12 cellular contexts compared by ENCODE assay signal in genomic region chr9:18606831-18607230, GRCh38.
DNase-seq lines count a peak whose midpoint lies in the region; ATAC-seq and TF ChIP-seq lines count a peak whose summit lies in the region.
"Had no signal": no experiment of that assay in that cellular context is flagged by ENCODE, and none has a peak within 500 bp of the region (broad histone marks: within the 10 kb centered on the region; RNA-seq: fewer than 3 reads in every experiment).

No MANE protein-coding gene starts in this region.

- H3K27me3 Mint-ChIP-seq in activated naive CD8-positive, alpha-beta T cell treated with anti-CD3 and anti-CD28 coated beads, Interleukin-2, amount 50 U/mL, for 24 hours, result no peaks in the 10 kb centered on the region
- no peaks in the 10 kb centered on the region for H3K27me3 Mint-ChIP-seq in activated T-cell treated with anti-CD3 and anti-CD28 coated beads, Interleukin-2, amount 50 U/mL, for 72 hours (ENCODE audit: low read depth)

- H3K9ac ChIP-seq in fibroblast of lung (ENCODE audit: insufficient read depth, low read length) (no peak overlapping the region), skeletal muscle satellite cell (ENCODE audit: low read depth, low read length) (no peak overlapping the region)

- H3K27ac ChIP-seq in HEK293 (ENCODE audit: extremely low read depth, low read depth, low read length), result no peak overlapping the region
- H3K27ac ChIP-seq in fibroblast of lung (ENCODE audit: insufficient read depth, low read length), result no peak overlapping the region

- TF ChIP-seq CTCF in HEK293 (tag by site-specific recombination; IDR thresholded peaks at IDR 0.05) (no peak), fibroblast of lung (conservative IDR thresholded peaks at IDR 0.05 in 1 of 2, IDR thresholded peaks at IDR 0.05 in 1 of 2; ENCODE audit: low read depth in 1 of 2, low read length in 2 of 2) (no peak)

- peak; percentile 37 for DNase-seq in NCI-H345 treated with DMSO at 0.1 percent for 48 hours (lab: John Stamatoyannopoulos, UW; ENCODE audit: unreplicated experiment)
- peak; percentile 27 to 73 for DNase-seq in fibroblast of lung (ENCODE audit: low read depth in 2 of 2)
- DNase-seq in DMS53 (lab: John Stamatoyannopoulos, UW), result no peak
- no peak for DNase-seq in activated naive CD8-positive, alpha-beta T cell treated with anti-CD3 and anti-CD28 coated beads, Interleukin-2, amount 50 U/mL, for 24 hours
- DNase-seq in nucleus accumbens (lab: John Stamatoyannopoulos, UW), result no peak
- DNase-seq in activated T-cell treated with anti-CD3 and anti-CD28 coated beads, Interleukin-2, amount 50 U/mL, for 72 hours, result no peak
- DNase-seq: activated T-cell treated with anti-CD3 and anti-CD28 coated beads, Interleukin-2, amount 50 U/mL, for 1 hour; gastrocnemius medialis; NCI-H187; RPMI8226 had no signal

- no peak overlapping the region for H3K27ac Mint-ChIP-seq in activated naive CD8-positive, alpha-beta T cell treated with anti-CD3 and anti-CD28 coated beads, Interleukin-2, amount 50 U/mL, for 24 hours
- H3K27ac Mint-ChIP-seq in activated T-cell treated with anti-CD3 and anti-CD28 coated beads, Interleukin-2, amount 50 U/mL, for 72 hours, result no peak overlapping the region

- H3K36me3 Mint-ChIP-seq in activated naive CD8-positive, alpha-beta T cell treated with anti-CD3 and anti-CD28 coated beads, Interleukin-2, amount 50 U/mL, for 24 hours (ENCODE audit: low read depth), result no peaks in the 10 kb centered on the region
- H3K36me3 Mint-ChIP-seq in activated T-cell treated with anti-CD3 and anti-CD28 coated beads, Interleukin-2, amount 50 U/mL, for 72 hours (ENCODE audit: insufficient read depth in 2 of 2), result no peaks in the 10 kb centered on the region

- H3K4me1 ChIP-seq in HEK293 (ENCODE audit: control insufficient read depth, insufficient read depth, low read length) (peaks cover 5% of the 10 kb centered on the region), fibroblast of lung (ENCODE audit: control insufficient read depth, extremely low read depth, insufficient read depth, low read length) (no peaks in the 10 kb centered on the region), skeletal muscle satellite cell (ENCODE audit: control insufficient read depth, insufficient read depth, low read length) (peaks cover 23% of the 10 kb centered on the region)
- H3K4me1 ChIP-seq: gastrocnemius medialis had no signal

- H2AFZ ChIP-seq in fibroblast of lung (ENCODE audit: low read length), result no peak overlapping the region

- no peaks in the 10 kb centered on the region for H3K79me2 ChIP-seq in fibroblast of lung (ENCODE audit: control insufficient read depth, insufficient read depth, low read length)

- CTCF ChIA-PET in HEK293 (lab: Yijun Ruan, JAX), result no interaction called here

- H4K20me1 ChIP-seq in fibroblast of lung (ENCODE audit: control insufficient read depth, extremely low read depth, insufficient read depth, low read length), result no peaks in the 10 kb centered on the region

- ATAC-seq in activated naive CD8-positive, alpha-beta T cell treated with anti-CD3 and anti-CD28 coated beads, Interleukin-2, amount 50 U/mL, for 24 hours, result no peak
- ATAC-seq in activated T-cell treated with anti-CD3 and anti-CD28 coated beads, Interleukin-2, amount 50 U/mL, for 72 hours (replicated peaks in 1 of 2), result no peak

- no peaks in the 10 kb centered on the region for H3K9me3 ChIP-seq in HEK293 (ENCODE audit: control insufficient read depth, insufficient read depth, low read depth, low read length)
- no peaks in the 10 kb centered on the region for H3K9me3 ChIP-seq in fibroblast of lung (ENCODE audit: control insufficient read depth, insufficient read depth, low read depth, low read length)
- H3K9me3 ChIP-seq in skeletal muscle satellite cell (replicated peaks; ENCODE audit: low read length), result no peaks in the 10 kb centered on the region
- H3K9me3 ChIP-seq: gastrocnemius medialis had no signal

- no peak overlapping the region for H3K4me3 Mint-ChIP-seq in activated naive CD8-positive, alpha-beta T cell treated with anti-CD3 and anti-CD28 coated beads, Interleukin-2, amount 50 U/mL, for 24 hours
- no peak overlapping the region for H3K4me3 Mint-ChIP-seq in activated T-cell treated with anti-CD3 and anti-CD28 coated beads, Interleukin-2, amount 50 U/mL, for 72 hours

- no peaks in the 10 kb centered on the region for H3K4me1 Mint-ChIP-seq in activated naive CD8-positive, alpha-beta T cell treated with anti-CD3 and anti-CD28 coated beads, Interleukin-2, amount 50 U/mL, for 24 hours
- no peaks in the 10 kb centered on the region for H3K4me1 Mint-ChIP-seq in activated T-cell treated with anti-CD3 and anti-CD28 coated beads, Interleukin-2, amount 50 U/mL, for 72 hours (ENCODE audit: low read depth)

- H3K36me3 ChIP-seq in HEK293 (ENCODE audit: control insufficient read depth in 2 of 2, insufficient read depth in 1 of 2, low read length in 2 of 2), result no peaks in the 10 kb centered on the region
- H3K36me3 ChIP-seq in fibroblast of lung (ENCODE audit: control insufficient read depth, insufficient read depth, low read length), result no peaks in the 10 kb centered on the region
- H3K36me3 ChIP-seq in skeletal muscle satellite cell (ENCODE audit: insufficient read depth, low read length), result peaks cover 3% of the 10 kb centered on the region
- H3K36me3 ChIP-seq: gastrocnemius medialis had no signal

- POLR2A ChIA-PET in HEK293 (lab: Yijun Ruan, JAX), result interaction anchor here (0.5 kb wide), 1 partner anchor 8 kb away, joined by 4 read pairs; no protein-coding TSS in a partner anchor

- no peaks in the 10 kb centered on the region for H3K27me3 ChIP-seq in fibroblast of lung (ENCODE audit: control insufficient read depth, insufficient read depth, low read length)
- H3K27me3 ChIP-seq in skeletal muscle satellite cell (ENCODE audit: control insufficient read depth, insufficient read depth, low read length), result no peaks in the 10 kb centered on the region
- H3K27me3 ChIP-seq: gastrocnemius medialis had no signal

- H3K4me3 ChIP-seq in HEK293 (ENCODE audit: low read depth, low read length) (no peak overlapping the region), fibroblast of lung (replicated peaks in 1 of 4; ENCODE audit: control extremely low read depth in 1 of 4, insufficient read depth in 1 of 4, low read depth in 3 of 4, low read length in 4 of 4) (no peak overlapping the region), skeletal muscle satellite cell (ENCODE audit: low read length) (no peak overlapping the region)
- H3K4me3 ChIP-seq: gastrocnemius medialis had no signal

- no peaks in the 10 kb centered on the region for H3K9me3 Mint-ChIP-seq in activated naive CD8-positive, alpha-beta T cell treated with anti-CD3 and anti-CD28 coated beads, Interleukin-2, amount 50 U/mL, for 24 hours
- peaks cover 0 to 3% of the 10 kb centered on the region in 2 donors for H3K9me3 Mint-ChIP-seq in activated T-cell treated with anti-CD3 and anti-CD28 coated beads, Interleukin-2, amount 50 U/mL, for 72 hours

- H3K4me2 ChIP-seq in fibroblast of lung (ENCODE audit: extremely low read depth, insufficient read depth, low read length) (no peak overlapping the region), skeletal muscle satellite cell (ENCODE audit: low read length) (peak overlapping the region; percentile 32)

TF ChIP-seq in HEK293, 187 proteins besides CTCF, POLR2A, EP300 and RAD21:
- TF ChIP-seq PRDM6 (tag by site-specific recombination; IDR thresholded peaks at IDR 0.05), result 0 out of 2 replicates have a peak, but pooled peaks have one; percentile 7
- no peak for TF ChIP-seq KLF9 (tag by site-specific recombination; IDR thresholded peaks at IDR 0.05; ENCODE audit: low read depth)
- peak; percentile 38; the same call in 1 of the 2 replicates for TF ChIP-seq FEZF1 (tag by site-specific recombination; IDR thresholded peaks at IDR 0.05)
- no peak for TF ChIP-seq HOXA7 (CRISPR knock-in tag; IDR thresholded peaks at IDR 0.05; ENCODE audit: borderline replicate concordance)
- TF ChIP-seq ZEB2 (tag by site-specific recombination; IDR thresholded peaks at IDR 0.05), result no peak
- TF ChIP-seq, protein P1, sequence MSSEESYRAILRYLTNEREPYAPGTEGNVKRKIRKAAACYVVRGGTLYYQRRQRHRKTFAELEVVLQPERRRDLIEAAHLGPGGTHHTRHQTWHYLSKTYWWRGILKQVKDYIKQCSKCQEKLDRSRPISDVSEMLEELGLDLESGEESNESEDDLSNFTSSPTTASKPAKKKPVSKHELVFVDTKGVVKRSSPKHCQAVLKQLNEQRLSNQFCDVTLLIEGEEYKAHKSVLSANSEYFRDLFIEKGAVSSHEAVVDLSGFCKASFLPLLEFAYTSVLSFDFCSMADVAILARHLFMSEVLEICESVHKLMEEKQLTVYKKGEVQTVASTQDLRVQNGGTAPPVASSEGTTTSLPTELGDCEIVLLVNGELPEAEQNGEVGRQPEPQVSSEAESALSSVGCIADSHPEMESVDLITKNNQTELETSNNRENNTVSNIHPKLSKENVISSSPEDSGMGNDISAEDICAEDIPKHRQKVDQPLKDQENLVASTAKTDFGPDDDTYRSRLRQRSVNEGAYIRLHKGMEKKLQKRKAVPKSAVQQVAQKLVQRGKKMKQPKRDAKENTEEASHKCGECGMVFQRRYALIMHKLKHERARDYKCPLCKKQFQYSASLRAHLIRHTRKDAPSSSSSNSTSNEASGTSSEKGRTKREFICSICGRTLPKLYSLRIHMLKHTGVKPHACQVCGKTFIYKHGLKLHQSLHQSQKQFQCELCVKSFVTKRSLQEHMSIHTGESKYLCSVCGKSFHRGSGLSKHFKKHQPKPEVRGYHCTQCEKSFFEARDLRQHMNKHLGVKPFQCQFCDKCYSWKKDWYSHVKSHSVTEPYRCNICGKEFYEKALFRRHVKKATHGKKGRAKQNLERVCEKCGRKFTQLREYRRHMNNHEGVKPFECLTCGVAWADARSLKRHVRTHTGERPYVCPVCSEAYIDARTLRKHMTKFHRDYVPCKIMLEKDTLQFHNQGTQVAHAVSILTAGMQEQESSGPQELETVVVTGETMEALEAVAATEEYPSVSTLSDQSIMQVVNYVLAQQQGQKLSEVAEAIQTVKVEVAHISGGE (tag by site-specific recombination; conservative IDR thresholded peaks at IDR 0.05; ENCODE audit: low read depth), result no peak
- TF ChIP-seq SP7 (tag by site-specific recombination; IDR thresholded peaks at IDR 0.05), result peak; percentile 88

Comparison
In these comparisons a context has a peak if more than half of its experiments do, and no peak if none do; other contexts are left out.
1. DNase-seq: peak in NCI-H345 treated with DMSO at 0.1 percent for 48 hours (single experiment) and fibroblast of lung (2 of 2); none in DMS53 (single experiment), activated naive CD8-positive, alpha-beta T cell treated with anti-CD3 and anti-CD28 coated beads, Interleukin-2, amount 50 U/mL, for 24 hours (single experiment), nucleus accumbens (0 of 56) and activated T-cell treated with anti-CD3 and anti-CD28 coated beads, Interleukin-2, amount 50 U/mL, for 72 hours (0 of 2).